Comparison of ENCODE assay signal across 15 cellular contexts in genomic region chr16:68921654-68922053, GRCh38.
A peak's percentile ranks its signal among the peaks of the same experiment; 100 is the strongest.
DNase-seq lines count a peak whose midpoint lies in the region; ATAC-seq, FAIRE-seq and TF ChIP-seq lines count a peak whose summit lies in the region.
"Had no signal": no experiment of that assay in that cellular context is flagged by ENCODE, and none has a peak within 500 bp of the region (broad histone marks: within the 10 kb centered on the region; RNA-seq: fewer than 3 reads in every experiment).

No MANE protein-coding gene starts in this region.

- H3K27ac ChIP-seq in small intestine (ENCODE audit: low read depth in 1 of 2, low read length in 1 of 2), result peak overlapping the region in 1 of 2 donors; percentile 11
- H3K27ac ChIP-seq: vagina had no signal

- H3K4me1 ChIP-seq in small intestine (ENCODE audit: control insufficient read depth in 2 of 2, insufficient read depth in 1 of 2, low read depth in 1 of 2, low read length in 1 of 2), result peaks cover 0 to 4% of the 10 kb centered on the region in 2 donors

- H3K4me3 ChIP-seq in fibroblast of mammary gland (ENCODE audit: control insufficient read depth, low read depth, low read length), result no peak overlapping the region
- H3K4me3 ChIP-seq in small intestine (ENCODE audit: low read depth in 1 of 2, low read length in 2 of 2), result no peak overlapping the region
- H3K4me3 ChIP-seq: vagina had no signal

- H3K36me3 ChIP-seq in small intestine (ENCODE audit: control insufficient read depth in 2 of 2, insufficient read depth in 2 of 2, low read length in 2 of 2), result no peaks in the 10 kb centered on the region

- 24 to 59% (median 35%) methylated on average over 2 of the region's 2 CpGs for WGBS in small intestine, 3 donors

- no peaks in the 10 kb centered on the region for H3K9me3 ChIP-seq in small intestine (ENCODE audit: control insufficient read depth, low read depth)
- H3K9me3 ChIP-seq: vagina had no signal

- no peak for TF ChIP-seq CTCF in fibroblast of mammary gland (conservative IDR thresholded peaks at IDR 0.05; ENCODE audit: control insufficient read depth, insufficient read depth, low read depth, low read length)

- no peak for FAIRE-seq in small intestine (lab: Jason Lieb, UNC)

- ATAC-seq in GM21825 (IDR thresholded peaks at IDR 0.05; ENCODE audit: unreplicated experiment), result no peak

- no peaks in the 10 kb centered on the region for H3K27me3 ChIP-seq in small intestine (ENCODE audit: control insufficient read depth in 2 of 2, insufficient read depth in 2 of 2, low read length in 2 of 2)
- H3K27me3 ChIP-seq: vagina had no signal

- DNase-seq in H4 (ENCODE audit: low spot score), result peak; percentile 68
- DNase-seq in SW480 (ENCODE audit: low spot score), result peak; percentile 17
- peak; percentile 51 for DNase-seq in fibroblast of mammary gland (ENCODE audit: low read depth)
- peak; percentile 86 for DNase-seq in small intestine
- DNase-seq in COR-L47 (lab: John Stamatoyannopoulos, UW), result no peak
- DNase-seq in activated naive CD4-positive, alpha-beta T cell treated with anti-CD3 and anti-CD28 coated beads, Interleukin-2, amount 50 U/mL, for 16 hours, result no peak
- no peak for DNase-seq in NCI-H2227 (lab: John Stamatoyannopoulos, UW; ENCODE audit: unreplicated experiment)
- DNase-seq: activated CD4-positive, CD25-positive, alpha-beta regulatory T cell; activated CD8-positive, alpha-beta memory T cell treated with anti-CD3 and anti-CD28 coated beads, Interleukin-2, amount 50 U/mL, for 4 hours; foreskin melanocyte; GF-D8; NCI-H2171; stimulated activated CD4-positive, alpha-beta T cell treated with anti-CD3 and anti-CD28 coated beads, Interleukin-2, amount 100 ng/mL, for 24 hours had no signal

Comparison
In these comparisons a context has a peak if more than half of its experiments do, and no peak if none do; other contexts are left out.
1. DNase-seq: peak in H4 (single experiment), SW480 (single experiment), fibroblast of mammary gland (single experiment) and small intestine (single experiment); none in COR-L47 (single experiment), activated naive CD4-positive, alpha-beta T cell treated with anti-CD3 and anti-CD28 coated beads, Interleukin-2, amount 50 U/mL, for 16 hours (single experiment) and NCI-H2227 (single experiment).